In the genomic region with DNA sequence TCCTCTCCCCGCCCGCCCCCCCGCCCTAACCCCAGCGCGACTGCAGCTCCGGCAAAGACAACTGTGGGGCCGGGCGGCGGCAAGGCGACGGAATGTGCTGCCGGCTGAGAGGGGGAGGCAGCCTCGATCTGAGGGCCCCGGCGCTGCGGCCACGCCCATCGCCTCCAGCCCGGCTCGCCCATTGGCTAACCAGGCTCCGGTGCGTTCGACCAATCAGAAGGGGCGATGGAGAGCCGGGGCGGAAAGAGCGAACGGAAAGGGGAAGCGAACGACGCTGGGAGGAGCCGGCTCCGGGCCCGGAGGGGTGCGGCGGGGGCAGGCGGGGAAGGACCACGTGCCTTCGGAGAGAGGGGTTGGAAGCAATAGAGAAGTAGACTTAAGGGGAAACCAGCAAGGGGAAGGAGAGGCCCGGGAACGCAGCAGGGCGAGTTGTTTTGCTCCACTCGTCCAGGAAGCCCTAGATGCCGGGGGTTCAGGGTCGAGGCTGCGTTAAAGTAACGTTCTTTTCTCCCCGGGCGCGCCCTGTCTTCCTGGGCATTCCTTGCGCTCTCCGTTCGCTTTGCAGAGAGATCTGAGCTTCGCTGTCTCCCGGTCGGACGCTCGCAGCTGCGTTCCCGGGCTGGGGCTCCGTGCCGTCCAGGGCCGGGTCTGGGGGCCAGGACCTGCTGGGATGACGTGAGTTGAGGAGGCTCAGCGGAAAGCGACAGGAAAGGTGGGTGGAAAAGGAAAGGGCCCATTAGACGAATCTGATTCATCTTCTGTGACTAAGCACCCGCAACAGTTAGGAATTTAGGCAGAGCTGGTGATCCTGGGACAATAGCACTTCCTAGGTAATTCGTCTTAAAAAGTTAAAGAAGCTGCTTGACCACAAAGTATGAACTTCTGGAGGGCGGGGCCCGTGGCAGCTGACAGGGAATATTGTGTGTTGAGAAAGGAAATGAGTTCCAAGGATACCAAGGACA, we compare ENCODE assay signal across 8 cellular contexts. TPM values are rescaled to one million over a fixed set of nuclear protein-coding genes. Genes with fewer than 3 reads are reported as not detected.
DNase-seq lines count a peak whose midpoint lies in the region; ATAC-seq and TF ChIP-seq lines count a peak whose summit lies in the region.

TSS of gene KPNA4 (minus strand) at position 130 of the 962 bp plus-strand sequence. CDS start 289 bp downstream, outside the sequence.

- H3K27ac Mint-ChIP-seq in T-helper 2 cell treated with Interferon-gamma antibody and Interleukin-4, amounts not matched to agents 5 μg/mL and 100 μg/mL, for 36 hours = peak within 1 kb of the TSS; percentile 93

- DNase-seq in NCI-H1930 (lab: John Stamatoyannopoulos, UW) = peak; percentile 91 to 94
- DNase-seq in T-helper 2 cell treated with Interferon-gamma antibody and Interleukin-4, amounts not matched to agents 5 μg/mL and 100 μg/mL, for 36 hours (ENCODE audit: low spot score) = peak; percentile 97
- peak; percentile 93 to 98 for DNase-seq in ascending aorta (ENCODE audit: low spot score in 2 of 2)
- DNase-seq in right cardiac atrium = peak; percentile 98 to 99 (median 99)
- peak; percentile 97 for DNase-seq in putamen (ENCODE audit: low spot score)
- peak in 1 of 2 donors; percentile 99 for DNase-seq in vagina (ENCODE audit: extremely low spot score in 2 of 2)

- H3K4me1 ChIP-seq in ascending aorta = peaks cover 4 to 21% of the 10 kb centered on the region in 2 donors
- no peaks in the 10 kb centered on the region for H3K4me1 ChIP-seq in right cardiac atrium (ENCODE audit: control insufficient read depth, insufficient read depth, low read length)
- H3K4me1 ChIP-seq in vagina = peaks cover 45% of the 10 kb centered on the region

- ATAC-seq in GM18502 (IDR thresholded peaks at IDR 0.05; ENCODE audit: poor library complexity, unreplicated experiment) (peak; percentile 92), HG02970 (IDR thresholded peaks at IDR 0.05; ENCODE audit: low FRiP score, unreplicated experiment) (peak; percentile 96), right cardiac atrium (peak; percentile 98 to 99)

- H3K27me3 Mint-ChIP-seq in T-helper 2 cell treated with Interferon-gamma antibody and Interleukin-4, amounts not matched to agents 5 μg/mL and 100 μg/mL, for 36 hours (ENCODE audit: low read depth) = no peaks in the 10 kb centered on the region

- H3K27me3 ChIP-seq in ascending aorta (no peaks in the 10 kb centered on the region), right cardiac atrium (ENCODE audit: control insufficient read depth, insufficient read depth) (no peaks in the 10 kb centered on the region), vagina (no peaks in the 10 kb centered on the region)

- peaks cover 53% of the 10 kb centered on the region for H3K4me1 Mint-ChIP-seq in T-helper 2 cell treated with Interferon-gamma antibody and Interleukin-4, amounts not matched to agents 5 μg/mL and 100 μg/mL, for 36 hours (ENCODE audit: low read depth)

- TF ChIP-seq POLR2A in vagina (IDR thresholded peaks at IDR 0.05) = peak in 1 of 2 donors; percentile 33

- H3K4me3 ChIP-seq in ascending aorta (peak within 1 kb of the TSS; percentile 82 to 96), right cardiac atrium (ENCODE audit: low read length) (peak within 1 kb of the TSS; percentile 51), vagina (peak within 1 kb of the TSS; percentile 87 to 90)

- no peaks in the 10 kb centered on the region for H3K9me3 ChIP-seq in ascending aorta
- H3K9me3 ChIP-seq in right cardiac atrium (ENCODE audit: control insufficient read depth, low read length) = no peaks in the 10 kb centered on the region
- no peaks in the 10 kb centered on the region for H3K9me3 ChIP-seq in vagina

- WGBS in right cardiac atrium = under 1% methylated on average over 70 of the region's 71 CpGs

- no peaks in the 10 kb centered on the region for H3K9me3 Mint-ChIP-seq in T-helper 2 cell treated with Interferon-gamma antibody and Interleukin-4, amounts not matched to agents 5 μg/mL and 100 μg/mL, for 36 hours

- intact Hi-C loops in ascending aorta (cut with DNase I) (loop anchor here (1.0 to 5.0 kb wide), 6 partner anchors 116 to 852 kb away; partner anchors contain the start of genes IFT80, NMD3, SMC4 and TRIM59), right cardiac atrium (cut with DNase I) (no loop called here), vagina (cut with DNase I) (loop anchor here (10.0 kb wide), 1 partner anchor 189 kb away; the partner anchor contains the start of gene PPM1L)

- peaks cover 32% of the 10 kb centered on the region for H3K36me3 Mint-ChIP-seq in T-helper 2 cell treated with Interferon-gamma antibody and Interleukin-4, amounts not matched to agents 5 μg/mL and 100 μg/mL, for 36 hours (ENCODE audit: low read depth)

- TF ChIP-seq CTCF in ascending aorta (IDR thresholded peaks at IDR 0.05) (no peak), vagina (IDR thresholded peaks at IDR 0.05) (no peak)

- H3K27ac ChIP-seq in ascending aorta (peak within 1 kb of the TSS; percentile 98 to 99), right cardiac atrium (ENCODE audit: low read length) (peak within 1 kb of the TSS; percentile 93), vagina (peak within 1 kb of the TSS; percentile 97)

- peak within 1 kb of the TSS; percentile 98 for H3K4me3 Mint-ChIP-seq in T-helper 2 cell treated with Interferon-gamma antibody and Interleukin-4, amounts not matched to agents 5 μg/mL and 100 μg/mL, for 36 hours

- H3K36me3 ChIP-seq in ascending aorta (peaks cover 0 to 4% of the 10 kb centered on the region in 2 donors), vagina (no peaks in the 10 kb centered on the region)

RNA-seq across cellular contexts. Expression of gene KPNA4, which starts in this region (rescaled TPM):
- 17.6 TPM for total RNA-seq in ascending aorta
- 100 to 1,000 TPM in 3 of 4 donors, 10 to 100 TPM in 1; 96.4 to 132 (median 107) TPM for total RNA-seq in right cardiac atrium
- 27.9 TPM for polyA plus RNA-seq in right cardiac atrium
- 24.8 TPM for total RNA-seq in vagina

Comparison
In these comparisons a context has a peak if more than half of its experiments do, and no peak if none do; other contexts are left out.
1. intact Hi-C loops: an anchor here in ascending aorta (1.0 to 5.0 kb wide) and vagina (10.0 kb wide); none called in right cardiac atrium.